10 cellular contexts compared by ENCODE assay signal in genomic region chr19:12345197-12345596, GRCh38. TPM values are rescaled to one million over a fixed set of nuclear protein-coding genes. Genes with fewer than 3 reads are reported as not detected.
"Had no signal": no experiment of that assay in that cellular context is flagged by ENCODE, and none has a peak within 500 bp of the region (broad histone marks: within the 10 kb centered on the region; RNA-seq: fewer than 3 reads in every experiment).

No MANE protein-coding gene starts in this region.

- H3K27ac Mint-ChIP-seq: IgD-negative memory B cell had no signal

- H3K27me3 Mint-ChIP-seq: IgD-negative memory B cell had no signal

- H3K4me1 Mint-ChIP-seq: IgD-negative memory B cell had no signal

- FAIRE-seq: HepG2, HTR-8/SVneo had no signal

- H3K4me3 Mint-ChIP-seq: IgD-negative memory B cell had no signal

- H3K4me2 ChIP-seq: KMS-11 had no signal

- H3K27ac ChIP-seq: HL-60, KMS-11 had no signal

- DNase-seq: IMR-90, Karpas-422, KBM-7, KG1 had no signal

- ATAC-seq: HepG2 had no signal

- H3K9ac ChIP-seq: KMS-11 had no signal

RNA-seq across cellular contexts. Expression of gene ZNF563, which starts 11.8 kb away (rescaled TPM):
- total RNA-seq: HT1080 had no signal
